ENCODE assay signal across 23 cellular contexts in genomic region chr1:117007719-117008013, GRCh38. TPM values are rescaled to one million over a fixed set of nuclear protein-coding genes. Genes with fewer than 3 reads are reported as not detected.
DNase-seq lines count a peak whose midpoint lies in the region; ATAC-seq lines count a peak whose summit lies in the region.
"Had no signal": no experiment of that assay in that cellular context is flagged by ENCODE, and none has a peak within 500 bp of the region (broad histone marks: within the 10 kb centered on the region; RNA-seq: fewer than 3 reads in every experiment).

No MANE protein-coding gene starts in this region.

- H3K27me3 Mint-ChIP-seq in activated naive CD4-positive, alpha-beta T cell treated with anti-CD3 and anti-CD28 coated beads for 36 hours (ENCODE audit: low read depth) = no peaks in the 10 kb centered on the region
- no peaks in the 10 kb centered on the region for H3K27me3 Mint-ChIP-seq in activated naive CD8-positive, alpha-beta T cell treated with anti-CD3 and anti-CD28 coated beads, Interleukin-2, amount 50 U/mL, for 24 hours
- H3K27me3 Mint-ChIP-seq in naive thymus-derived CD8-positive, alpha-beta T cell = no peaks in the 10 kb centered on the region
- H3K27me3 Mint-ChIP-seq: central memory CD8-positive, alpha-beta T cell; type B pancreatic cell had no signal

- H3K4me1 Mint-ChIP-seq in activated naive CD4-positive, alpha-beta T cell treated with anti-CD3 and anti-CD28 coated beads for 36 hours (ENCODE audit: low read depth) = peaks cover 62% of the 10 kb centered on the region
- H3K4me1 Mint-ChIP-seq in activated naive CD8-positive, alpha-beta T cell treated with anti-CD3 and anti-CD28 coated beads, Interleukin-2, amount 50 U/mL, for 24 hours = peaks cover 67% of the 10 kb centered on the region
- peaks cover 42 to 88% (median 77%) of the 10 kb centered on the region in 4 donors for H3K4me1 Mint-ChIP-seq in naive thymus-derived CD8-positive, alpha-beta T cell

- CTCF ChIA-PET in activated naive CD4-positive, alpha-beta T cell treated with anti-CD3 and anti-CD28 coated beads for 36 hours (lab: Charles Lee) = interaction anchor here (0.7 to 1.3 kb wide), 2 partner anchors 283 to 620 kb away, joined by 3 to 4 read pairs; no protein-coding TSS in a partner anchor

- peak overlapping the region; percentile 75 for H3K27ac Mint-ChIP-seq in activated naive CD4-positive, alpha-beta T cell treated with anti-CD3 and anti-CD28 coated beads for 36 hours
- H3K27ac Mint-ChIP-seq in activated naive CD8-positive, alpha-beta T cell treated with anti-CD3 and anti-CD28 coated beads, Interleukin-2, amount 50 U/mL, for 24 hours = peak overlapping the region; percentile 78
- peak overlapping the region in 9 of 10 donors; percentile 89 to 100 (median 96) for H3K27ac Mint-ChIP-seq in naive thymus-derived CD8-positive, alpha-beta T cell
- H3K27ac Mint-ChIP-seq: activated B cell treated with CpG ODN at 0.5 μM for 24 hours; natural killer cell treated with Interleukin-12 subunit alpha and Interleukin-12 subunit beta and Interleukin-15 and Interleukin-18, amount 100 ng/mL, for 72 hours; type B pancreatic cell had no signal

- H3K9me3 Mint-ChIP-seq in activated naive CD4-positive, alpha-beta T cell treated with anti-CD3 and anti-CD28 coated beads for 36 hours = no peaks in the 10 kb centered on the region
- no peaks in the 10 kb centered on the region for H3K9me3 Mint-ChIP-seq in activated naive CD8-positive, alpha-beta T cell treated with anti-CD3 and anti-CD28 coated beads, Interleukin-2, amount 50 U/mL, for 24 hours
- H3K9me3 Mint-ChIP-seq in naive thymus-derived CD8-positive, alpha-beta T cell = peaks cover 0 to 11% (median 0%) of the 10 kb centered on the region in 9 donors
- H3K9me3 Mint-ChIP-seq: activated B cell treated with CpG ODN at 0.5 μM for 24 hours; central memory CD8-positive, alpha-beta T cell; natural killer cell treated with Interleukin-12 subunit alpha and Interleukin-12 subunit beta and Interleukin-15 and Interleukin-18, amount 100 ng/mL, for 72 hours had no signal

- POLR2A ChIA-PET in naive thymus-derived CD8-positive, alpha-beta T cell (lab: Charles Lee) = interaction anchor here (1.0 kb wide), 1 partner anchor 20 kb away, joined by 4 read pairs; no protein-coding TSS in a partner anchor

- intact Hi-C loops in activated naive CD4-positive, alpha-beta T cell treated with anti-CD3 and anti-CD28 coated beads for 36 hours (cut with micrococcal nuclease) = loop anchor here (1.0 to 10.0 kb wide), 6 partner anchors 21 to 650 kb away; partner anchors contain the start of gene MAN1A2

- ATAC-seq in activated naive CD8-positive, alpha-beta T cell treated with anti-CD3 and anti-CD28 coated beads, Interleukin-2, amount 50 U/mL, for 24 hours = no peak
- no peak for ATAC-seq in naive thymus-derived CD8-positive, alpha-beta T cell
- ATAC-seq in HG03354 (IDR thresholded peaks at IDR 0.05; ENCODE audit: poor library complexity, severe bottlenecking, unreplicated experiment) = no peak
- ATAC-seq: A549; natural killer cell treated with Interleukin-12 subunit alpha and Interleukin-12 subunit beta and Interleukin-15 and Interleukin-18, amount 100 ng/mL, for 72 hours had no signal

- DNase-seq in activated naive CD4-positive, alpha-beta T cell treated with anti-CD3 and anti-CD28 coated beads for 36 hours = no peak
- DNase-seq in activated naive CD4-positive, alpha-beta T cell treated with anti-CD3 and anti-CD28 coated beads, Interleukin-2, amount 50 U/mL, for 16 hours = no peak
- peak; percentile 28 for DNase-seq in M059J (ENCODE audit: low read depth)
- no peak for DNase-seq in activated naive CD8-positive, alpha-beta T cell treated with anti-CD3 and anti-CD28 coated beads, Interleukin-2, amount 50 U/mL, for 24 hours
- DNase-seq in naive thymus-derived CD8-positive, alpha-beta T cell = no peak
- DNase-seq in DMS 273 (lab: John Stamatoyannopoulos, UW; ENCODE audit: unreplicated experiment) = no peak
- DNase-seq in A172 (ENCODE audit: low spot score) = no peak
- DNase-seq: activated B cell treated with CpG ODN at 0.5 μM for 24 hours; activated CD4-positive, alpha-beta T cell treated with anti-CD3 and anti-CD28 coated beads, Interleukin-2, amount 50 U/mL, for 4 hours; activated CD8-positive, alpha-beta memory T cell treated with anti-CD3 and anti-CD28 coated beads, Interleukin-2, amount 50 U/mL, for 4 hours; activated gamma-delta T cell treated with Interleukin-2 at 50 U/mL for 16 hours; dermis blood vessel endothelial cell; DMS79 treated with DMSO at 0.1 percent for 48 hours; H7; NCI-H1417; NCI-H2029 treated with DMSO at 0.1 percent for 48 hours; NCI-H526; spleen had no signal

- peak overlapping the region; percentile 59 for H3K4me3 Mint-ChIP-seq in activated naive CD4-positive, alpha-beta T cell treated with anti-CD3 and anti-CD28 coated beads for 36 hours
- H3K4me3 Mint-ChIP-seq in activated naive CD8-positive, alpha-beta T cell treated with anti-CD3 and anti-CD28 coated beads, Interleukin-2, amount 50 U/mL, for 24 hours = peak overlapping the region; percentile 64
- peak overlapping the region; percentile 38 to 84 (median 70) for H3K4me3 Mint-ChIP-seq in naive thymus-derived CD8-positive, alpha-beta T cell
- H3K4me3 Mint-ChIP-seq: activated B cell treated with CpG ODN at 0.5 μM for 24 hours; natural killer cell treated with Interleukin-12 subunit alpha and Interleukin-12 subunit beta and Interleukin-15 and Interleukin-18, amount 100 ng/mL, for 72 hours; type B pancreatic cell had no signal

- no peaks in the 10 kb centered on the region for H3K36me3 Mint-ChIP-seq in activated naive CD4-positive, alpha-beta T cell treated with anti-CD3 and anti-CD28 coated beads for 36 hours (ENCODE audit: low read depth)
- H3K36me3 Mint-ChIP-seq in activated naive CD8-positive, alpha-beta T cell treated with anti-CD3 and anti-CD28 coated beads, Interleukin-2, amount 50 U/mL, for 24 hours (ENCODE audit: low read depth) = no peaks in the 10 kb centered on the region
- H3K36me3 Mint-ChIP-seq in naive thymus-derived CD8-positive, alpha-beta T cell = peaks cover 0 to 24% (median 18%) of the 10 kb centered on the region in 3 donors
- H3K36me3 Mint-ChIP-seq: natural killer cell treated with Interleukin-12 subunit alpha and Interleukin-12 subunit beta and Interleukin-15 and Interleukin-18, amount 100 ng/mL, for 72 hours had no signal

RNA-seq across cellular contexts. Expression of gene CD101, which starts 6.1 kb away (rescaled TPM):
- 1 to 10 TPM in 1 of 2 experiments, under 1 TPM in 1; 0.83 to 1.1 TPM for total RNA-seq in activated naive CD4-positive, alpha-beta T cell treated with anti-CD3 and anti-CD28 coated beads for 36 hours
- 0.07 and 1.2 TPM in 2 replicates for total RNA-seq in M059J (2014; rRNA removed; shearing (Covaris generic))
- not detected for total RNA-seq in naive thymus-derived CD8-positive, alpha-beta T cell
- polyA plus RNA-seq in naive thymus-derived CD8-positive, alpha-beta T cell = 10 to 100 TPM; 28.4 to 39.2 (median 37.0) TPM
- total RNA-seq in A172 (2014; rRNA removed; shearing (Covaris generic)) = not detected in 2 replicates

RNA-seq across cellular contexts. Expression of gene TTF2, which starts 52.5 kb away (rescaled TPM):
- 100 to 1,000 TPM; 113 to 122 TPM for total RNA-seq in activated naive CD4-positive, alpha-beta T cell treated with anti-CD3 and anti-CD28 coated beads for 36 hours
- 19.8 and 44.0 TPM in 2 replicates for total RNA-seq in M059J (2014; rRNA removed; shearing (Covaris generic))
- 10 to 100 TPM; 29.5 to 31.0 TPM for total RNA-seq in naive thymus-derived CD8-positive, alpha-beta T cell
- polyA plus RNA-seq in naive thymus-derived CD8-positive, alpha-beta T cell = 10 to 100 TPM; 10.8 to 13.4 (median 11.7) TPM
- 23.2 and 32.2 TPM in 2 replicates for total RNA-seq in A172 (2014; rRNA removed; shearing (Covaris generic))
